In the genomic region with DNA sequence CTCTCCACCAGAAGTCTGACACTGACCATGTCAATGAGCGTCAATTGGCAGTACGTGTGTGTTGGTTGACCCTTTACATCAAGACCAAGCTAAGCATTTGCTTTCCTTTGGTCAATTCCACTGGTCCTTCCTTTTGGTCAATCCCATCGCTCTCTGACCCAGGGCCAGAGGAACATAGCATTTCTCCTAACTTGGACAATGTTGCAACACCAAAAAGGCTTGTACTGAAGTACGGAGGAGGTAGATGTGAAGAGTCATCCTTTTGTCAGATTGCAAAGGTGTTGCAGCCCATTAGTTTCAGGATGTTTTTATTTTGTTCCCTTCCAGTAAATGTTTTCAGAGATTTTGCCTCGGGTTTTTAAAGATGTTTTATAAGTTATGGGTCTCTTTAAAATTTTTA, we compare ENCODE assay signal across 35 cellular contexts. TPM values are rescaled to one million over a fixed set of nuclear protein-coding genes. Genes with fewer than 3 reads are reported as not detected.
DNase-seq lines count a peak whose midpoint lies in the region; ATAC-seq, FAIRE-seq and TF ChIP-seq lines count a peak whose summit lies in the region.
"Had no signal": no experiment of that assay in that cellular context is flagged by ENCODE, and none has a peak within 500 bp of the region (broad histone marks: within the 10 kb centered on the region; RNA-seq: fewer than 3 reads in every experiment).

No MANE protein-coding gene starts in this region.

- H3K36me3 ChIP-seq in PC-9 (ENCODE audit: low read depth): no peaks in the 10 kb centered on the region; the same call in 1 of the 2 replicates
- H3K36me3 ChIP-seq: esophagus squamous epithelium, gastrocnemius medialis, lower lobe of right lung, MG63 had no signal

- H3F3A ChIP-seq in PC-9 (ENCODE audit: insufficient read depth, low read depth): peaks cover 32% of the 10 kb centered on the region

- H3K79me2 ChIP-seq in PC-9 (ENCODE audit: low read depth): no peaks in the 10 kb centered on the region
- H3K79me2 ChIP-seq: hepatocyte had no signal

- CTCF ChIA-PET in A549 (lab: Yijun Ruan, JAX) (interaction anchor here (0.5 to 2.2 kb wide), 6 partner anchors 11 to 291 kb away, joined by 3 to 10 read pairs (median 4); a partner anchor contains a TSS), PC-9 (lab: Charles Lee) (interaction anchor here (0.6 to 1.7 kb wide), 6 partner anchors 10 to 27 kb away, joined by 3 to 9 read pairs (median 6); a partner anchor contains a TSS)

- no peak for TF ChIP-seq EP300 in A549 (IDR thresholded peaks at IDR 0.05)

- H3K4me1 ChIP-seq in A549 (peaks cover 46% of the 10 kb centered on the region), PC-9 (replicated peaks; ENCODE audit: insufficient read depth) (peaks cover 27% of the 10 kb centered on the region)
- H3K4me1 ChIP-seq: gastrocnemius medialis, lower lobe of right lung had no signal

- peak in 1 of 2 experiments; percentile 67 for DNase-seq in A549 (ENCODE audit: low read depth in 1 of 2, low spot score in 1 of 2)
- DNase-seq in PC-9: no peak
- DNase-seq in chondrocyte (ENCODE audit: low spot score): no peak
- no peak for DNase-seq in osteocyte (ENCODE audit: extremely low spot score, unreplicated experiment)
- no peak for DNase-seq in activated gamma-delta T cell (lab: John Stamatoyannopoulos, UW)
- DNase-seq in glomerular visceral epithelial cell (ENCODE audit: extremely low spot score): no peak
- DNase-seq in DMS79 (lab: John Stamatoyannopoulos, UW): no peak
- no peak for DNase-seq in NCI-H1436 treated with DMSO at 0.1 percent for 48 hours (lab: John Stamatoyannopoulos, UW)
- DNase-seq: activated CD8-positive, alpha-beta T cell treated with anti-CD3 and anti-CD28 coated beads, Interleukin-2, amount 10 ng/mL, durations not matched to agents 7 days and 5 days; amniotic stem cell; caudate nucleus; CD8-positive, alpha-beta T cell; cortex of kidney; DMS 273 treated with DMSO at 0.1 percent for 48 hours; effector memory CD4-positive, alpha-beta T cell; esophagus squamous epithelium; gastrocnemius medialis; H9; KG1; lower lobe of right lung; naive thymus-derived CD8-positive, alpha-beta T cell; NCI-H1105 treated with DMSO at 0.1 percent for 48 hours; NCI-H1930; NCI-H526; occipital lobe; SHP77 treated with DMSO at 0.1 percent for 48 hours; substantia nigra had no signal

- 24% methylated on average over 5 of the region's 5 CpGs for WGBS in A549 (ENCODE audit: missing lambda C conversion rate)

- no peak overlapping the region for H3K4me3 Mint-ChIP-seq in chondrocyte (ENCODE audit: unreplicated experiment)
- peak overlapping the region; percentile 52 for H3K4me3 Mint-ChIP-seq in osteocyte (ENCODE audit: unreplicated experiment)
- H3K4me3 Mint-ChIP-seq: activated CD8-positive, alpha-beta T cell treated with anti-CD3 and anti-CD28 coated beads, Interleukin-2, amount 10 ng/mL, durations not matched to agents 7 days and 5 days; activated naive CD4-positive, alpha-beta T cell treated with anti-CD3 and anti-CD28 coated beads, Interleukin-2, amount 50 U/mL, for 24 hours; activated T-helper 17 cell treated with anti-CD3 and anti-CD28 coated beads, Interleukin-2, amount 50 U/mL, for 72 hours; B cell; CD8-positive, alpha-beta T cell; H9; naive thymus-derived CD8-positive, alpha-beta T cell; stimulated activated memory B cell treated with anti-CD40 and anti-IgM and Interleukin-4, amounts not matched to agents 10 μg/mL and 1 μg/mL and 100 μg/mL, for 72 hours had no signal

- POLR2A ChIA-PET in A549 (lab: Yijun Ruan, JAX) (interaction anchor here (0.7 to 2.3 kb wide), 5 partner anchors 9 to 169 kb away, joined by 3 to 13 read pairs (median 4); no protein-coding TSS in a partner anchor), PC-9 (lab: Charles Lee; ENCODE audit: unreplicated experiment) (interaction anchor here (0.6 to 2.7 kb wide), 14 partner anchors 8 to 1082 kb away, joined by 3 to 87 read pairs (median 5); a partner anchor contains a TSS)

- peak overlapping the region; percentile 73 for H3K4me2 ChIP-seq in A549
- peak overlapping the region; percentile 69 for H3K4me2 ChIP-seq in PC-9
- H3K4me2 ChIP-seq: hepatocyte had no signal

- peaks cover 37% of the 10 kb centered on the region for H3K9me3 ChIP-seq in A549
- peaks cover 32% of the 10 kb centered on the region for H3K9me3 ChIP-seq in PC-9 (ENCODE audit: insufficient read depth, low read depth)
- H3K9me3 ChIP-seq: esophagus squamous epithelium, gastrocnemius medialis, lower lobe of right lung had no signal

- BruUV-seq in PC-9 (replicated peaks; lab: Mats Ljungman, UMichigan): TSS peak; percentile 97

- no peaks in the 10 kb centered on the region for H3K27me3 ChIP-seq in PC-9 (ENCODE audit: insufficient read depth, low read depth)
- H3K27me3 ChIP-seq: esophagus squamous epithelium, gastrocnemius medialis, hepatocyte, MG63 had no signal

- H3K9me2 ChIP-seq in PC-9 (ENCODE audit: insufficient read depth): no peaks in the 10 kb centered on the region; the same call in 1 of the 2 replicates

- H3K27ac ChIP-seq in A549 (peak overlapping the region; percentile 89 to 98), PC-9 (peak overlapping the region; percentile 88)
- H3K27ac ChIP-seq: gastrocnemius medialis, hepatocyte had no signal

- no peak for TF ChIP-seq RAD21 in A549 (conservative IDR thresholded peaks at IDR 0.05 in 1 of 2, IDR thresholded peaks at IDR 0.05 in 1 of 2)

- H3K27ac Mint-ChIP-seq in chondrocyte (ENCODE audit: unreplicated experiment): peak overlapping the region; percentile 90
- H3K27ac Mint-ChIP-seq in osteocyte (ENCODE audit: unreplicated experiment): peak overlapping the region; percentile 84
- H3K27ac Mint-ChIP-seq: activated CD8-positive, alpha-beta T cell treated with anti-CD3 and anti-CD28 coated beads, Interleukin-2, amount 10 ng/mL, durations not matched to agents 7 days and 5 days; activated naive CD4-positive, alpha-beta T cell treated with anti-CD3 and anti-CD28 coated beads, Interleukin-2, amount 50 U/mL, for 24 hours; activated T-helper 17 cell treated with anti-CD3 and anti-CD28 coated beads, Interleukin-2, amount 50 U/mL, for 72 hours; B cell; CD8-positive, alpha-beta T cell; H9; naive thymus-derived CD8-positive, alpha-beta T cell; stimulated activated memory B cell treated with anti-CD40 and anti-IgM and Interleukin-4, amounts not matched to agents 10 μg/mL and 1 μg/mL and 100 μg/mL, for 72 hours had no signal

- peak; percentile 21 to 43; a peak in 5 of 6 replicates for ATAC-seq in A549
- ATAC-seq: activated CD8-positive, alpha-beta T cell treated with anti-CD3 and anti-CD28 coated beads, Interleukin-2, amount 10 ng/mL, durations not matched to agents 7 days and 5 days; activated T-helper 17 cell treated with anti-CD3 and anti-CD28 coated beads, Interleukin-2, amount 50 U/mL, for 72 hours; CD8-positive, alpha-beta T cell; gastrocnemius medialis; naive thymus-derived CD8-positive, alpha-beta T cell; stimulated activated memory B cell treated with anti-CD40 and anti-IgM and Interleukin-4, amounts not matched to agents 10 μg/mL and 1 μg/mL and 100 μg/mL, for 72 hours had no signal

- no peak overlapping the region for H2AFZ ChIP-seq in PC-9
- H2AFZ ChIP-seq: hepatocyte had no signal

- H3K36me3 Mint-ChIP-seq in chondrocyte (ENCODE audit: low read depth) (peaks cover 1% of the 10 kb centered on the region), osteocyte (ENCODE audit: unreplicated experiment) (peaks cover 2% of the 10 kb centered on the region)
- H3K36me3 Mint-ChIP-seq: activated naive CD4-positive, alpha-beta T cell treated with anti-CD3 and anti-CD28 coated beads, Interleukin-2, amount 50 U/mL, for 24 hours; CD8-positive, alpha-beta T cell had no signal

- no peaks in the 10 kb centered on the region for H3K27me3 Mint-ChIP-seq in chondrocyte (ENCODE audit: low read depth)
- H3K27me3 Mint-ChIP-seq in osteocyte (ENCODE audit: unreplicated experiment): no peaks in the 10 kb centered on the region

- H4K20me1 ChIP-seq in PC-9 (ENCODE audit: insufficient read depth): no peaks in the 10 kb centered on the region

- TF ChIP-seq POLR2A in A549 (IDR thresholded peaks at IDR 0.05; ENCODE audit: low read length): no peak

- H3K9me3 Mint-ChIP-seq in chondrocyte (ENCODE audit: low read depth) (peaks cover 10% of the 10 kb centered on the region), osteocyte (ENCODE audit: unreplicated experiment) (peaks cover 6% of the 10 kb centered on the region)
- H3K9me3 Mint-ChIP-seq: activated T-helper 17 cell treated with anti-CD3 and anti-CD28 coated beads, Interleukin-2, amount 50 U/mL, for 72 hours had no signal

- intact Hi-C loops in PC-9 (cut with micrococcal nuclease; ENCODE audit: unreplicated experiment): loop anchor here (1.0 to 5.0 kb wide), 8 partner anchors 10 to 289 kb away; no protein-coding TSS in a partner anchor

- H3K4me3 ChIP-seq in A549 (0 out of 3 replicates have a peak overlapping the region, but pooled peaks have one; percentile 12), PC-9 (no peak overlapping the region)
- H3K4me3 ChIP-seq: esophagus squamous epithelium, gastrocnemius medialis, hepatocyte, lower lobe of right lung, MG63 had no signal

- H3K4me1 Mint-ChIP-seq in chondrocyte (ENCODE audit: low read depth) (peaks cover 39% of the 10 kb centered on the region), osteocyte (ENCODE audit: unreplicated experiment) (peaks cover 46% of the 10 kb centered on the region)
- H3K4me1 Mint-ChIP-seq: activated naive CD4-positive, alpha-beta T cell treated with anti-CD3 and anti-CD28 coated beads, Interleukin-2, amount 50 U/mL, for 24 hours; activated T-helper 17 cell treated with anti-CD3 and anti-CD28 coated beads, Interleukin-2, amount 50 U/mL, for 72 hours; B cell; naive thymus-derived CD8-positive, alpha-beta T cell; stimulated activated memory B cell treated with anti-CD40 and anti-IgM and Interleukin-4, amounts not matched to agents 10 μg/mL and 1 μg/mL and 100 μg/mL, for 72 hours had no signal

- TF ChIP-seq CTCF in A549 (IDR thresholded peaks at IDR 0.05): no peak
- no peak for TF ChIP-seq CTCF in PC-9 (conservative IDR thresholded peaks at IDR 0.05)
- TF ChIP-seq CTCF in chondrocyte (IDR thresholded peaks at IDR 0.05): no peak
- TF ChIP-seq CTCF in osteocyte (IDR thresholded peaks at IDR 0.05): no peak

- FAIRE-seq in A549 (lab: Jason Lieb, UNC): no peak
- FAIRE-seq: GM12891 had no signal

TF ChIP-seq in A549, 52 proteins besides CTCF, POLR2A, EP300 and RAD21 (continues in another document):
- TF ChIP-seq SREBF2 (IDR thresholded peaks at IDR 0.05) (no peak), FOXS1 (CRISPR knock-in tag; IDR thresholded peaks at IDR 0.05) (peak; percentile 40; the same call in 1 of the 2 replicates)
- TF ChIP-seq, protein P1, sequence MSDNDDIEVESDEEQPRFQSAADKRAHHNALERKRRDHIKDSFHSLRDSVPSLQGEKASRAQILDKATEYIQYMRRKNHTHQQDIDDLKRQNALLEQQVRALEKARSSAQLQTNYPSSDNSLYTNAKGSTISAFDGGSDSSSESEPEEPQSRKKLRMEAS (IDR thresholded peaks at IDR 0.05): 0 out of 2 replicates have a peak, but pooled peaks have one; percentile 23

RNA-seq across cellular contexts. Expression of a gene that starts 24.6 kb away (rescaled TPM):
- polyA plus RNA-seq in A549 (2011; rRNA removed) (67.1 and 87.4 TPM in 2 replicates), A549 (2017; fragmentation: RNase III; extraction: RNeasy Plus Mini Kit Qiagen cat#74134 plus additional on column Dnase treatment) (33.2 to 34.3 TPM (median 33.5 TPM) in 3 replicates)
- 41.2 and 42.5 TPM in 2 replicates for polyA plus RNA-seq in A549 (2012; cell fraction: cytosol; rRNA removed)
- polyA plus RNA-seq in A549 (2012; cell fraction: nucleus; rRNA removed): 54.7 and 61.3 TPM in 2 replicates
- 40.1 and 44.8 TPM in 2 replicates for polyA minus RNA-seq in A549 (2011; rRNA and poly(A)+ RNA removed)
- total RNA-seq in PC-9 (2021) (3.3 and 5.9 TPM in 2 replicates), chondrocyte (10.6 to 17.6 TPM (median 16.9 TPM) in 3 replicates), osteocyte (10.9 and 13.2 TPM in 2 replicates)
- total RNA-seq: A673; activated CD8-positive, alpha-beta T cell treated with anti-CD3 and anti-CD28 coated beads, Interleukin-2, amount 10 ng/mL, durations not matched to agents 7 days and 5 days had no signal
- polyA plus RNA-seq: naive thymus-derived CD8-positive, alpha-beta T cell had no signal
